9 cellular contexts compared by ENCODE assay signal in the genomic region with DNA sequence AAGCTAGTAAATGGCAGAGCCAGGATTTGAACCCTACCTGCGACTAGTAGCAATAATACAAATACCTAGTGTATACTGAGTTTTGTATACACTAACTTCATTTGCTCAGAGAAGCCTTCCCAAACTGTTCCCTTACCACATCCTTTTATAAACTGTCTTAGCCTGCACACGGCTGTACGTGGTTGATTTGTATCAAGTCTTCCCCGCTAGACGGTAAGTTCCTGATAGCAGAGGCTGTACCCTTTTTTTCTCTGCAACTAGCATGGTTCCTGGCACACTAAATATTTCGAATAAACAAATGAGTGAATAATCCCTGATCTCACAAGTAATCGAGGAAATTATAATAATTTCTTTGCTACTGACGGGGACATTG. TPM values are rescaled to one million over a fixed set of nuclear protein-coding genes. Genes with fewer than 3 reads are reported as not detected.
A peak's percentile ranks its signal among the peaks of the same experiment; 100 is the strongest.
DNase-seq lines count a peak whose midpoint lies in the region; ATAC-seq, FAIRE-seq and TF ChIP-seq lines count a peak whose summit lies in the region.
"Had no signal": no experiment of that assay in that cellular context is flagged by ENCODE, and none has a peak within 500 bp of the region (broad histone marks: within the 10 kb centered on the region; RNA-seq: fewer than 3 reads in every experiment).

No MANE protein-coding gene starts in this region.

- H3K9me3 ChIP-seq in left ventricle myocardium inferior (replicated peaks), result no peaks in the 10 kb centered on the region
- no peaks in the 10 kb centered on the region for H3K9me3 ChIP-seq in mammary epithelial cell (replicated peaks; ENCODE audit: insufficient read depth, low read length)
- no peaks in the 10 kb centered on the region for H3K9me3 ChIP-seq in mesodermal cell (ENCODE audit: control insufficient read depth, low read length)
- no peaks in the 10 kb centered on the region for H3K9me3 ChIP-seq in vagina

- H3K27me3 ChIP-seq in left ventricle myocardium inferior (ENCODE audit: low read depth) (no peaks in the 10 kb centered on the region), mammary epithelial cell (ENCODE audit: insufficient read depth, low read length) (no peaks in the 10 kb centered on the region), vagina (no peaks in the 10 kb centered on the region)

- no TSS peak for BruUV-seq in mammary epithelial cell (replicated peaks; lab: Mats Ljungman, UMichigan)

- H2AFZ ChIP-seq in mammary epithelial cell (ENCODE audit: low read depth, low read length), result peak overlapping the region; percentile 93

- intact Hi-C loops in left ventricle myocardium inferior (cut with micrococcal nuclease), result loop anchor here (5.0 kb wide), 1 partner anchor 72 kb away; no protein-coding TSS in a partner anchor
- intact Hi-C loops in left cardiac atrium (cut with DNase I), result loop anchor here in 1 of 2 donors (5.0 kb wide), 1 partner anchor 67 kb away; no protein-coding TSS in a partner anchor
- intact Hi-C loops in mammary epithelial cell (cut with micrococcal nuclease), result loop anchor here (2.0 kb wide), 1 partner anchor 68 kb away; no protein-coding TSS in a partner anchor
- intact Hi-C loops in vagina (cut with DNase I), result loop anchor here (10.0 kb wide), 1 partner anchor 74 kb away; a partner anchor contains a TSS

- CTCF ChIA-PET in mammary epithelial cell (lab: Charles Lee; ENCODE audit: low non-redundant PET), result no interaction called here

- no peak for ATAC-seq in left cardiac atrium
- ATAC-seq in GM21786 (IDR thresholded peaks at IDR 0.05; ENCODE audit: unreplicated experiment), result no peak

- in situ Hi-C loops in mammary epithelial cell (cut with MboI; ENCODE audit: low sequenced_read_pairs in 2 of 2), result no loop called here

- peak overlapping the region; percentile 85 for H3K4me2 ChIP-seq in mammary epithelial cell (ENCODE audit: insufficient read depth, low read depth, low read length)

- H3K36me3 ChIP-seq in left ventricle myocardium inferior (peaks cover 13% of the 10 kb centered on the region), mammary epithelial cell (ENCODE audit: insufficient read depth, low read length) (peaks cover 2% of the 10 kb centered on the region), mesodermal cell (ENCODE audit: control insufficient read depth, insufficient read depth, low read length) (peaks cover 23% of the 10 kb centered on the region), vagina (peaks cover 4 to 9% of the 10 kb centered on the region in 2 donors)

- dilution Hi-C loops in mammary epithelial cell (cut with HindIII; ENCODE audit: low sequenced_read_pairs), result no loop called here

- 10% methylated on average over 8 of the region's 8 CpGs for WGBS in mammary epithelial cell (ENCODE audit: low coverage, missing lambda C conversion rate)
- 14 to 19% methylated on average over 4 to 5 of the region's 8 CpGs for WGBS in mesodermal cell (ENCODE audit: insufficient coverage in 2 of 2), 2 experiments

- peak overlapping the region; percentile 86 for H3K27ac ChIP-seq in left ventricle myocardium inferior (replicated peaks)
- H3K27ac ChIP-seq in mammary epithelial cell (ENCODE audit: insufficient read depth, low read depth, low read length), result peak overlapping the region; percentile 95
- H3K27ac ChIP-seq in mesodermal cell (ENCODE audit: low read depth, low read length, severe bottlenecking), result peak overlapping the region; percentile 72
- peak overlapping the region; percentile 64 for H3K27ac ChIP-seq in vagina

- TF ChIP-seq POLR2A in vagina (IDR thresholded peaks at IDR 0.05) (no peak), GM12891 (IDR thresholded peaks at IDR 0.05; ENCODE audit: low read depth, low read length) (no peak)

- no peak for FAIRE-seq in GM12891 (lab: Jason Lieb, UNC)
- FAIRE-seq: G401.6 had no signal

- TF ChIP-seq CTCF in left ventricle myocardium inferior (IDR thresholded peaks at IDR 0.05; ENCODE audit: borderline replicate concordance) (no peak), mammary epithelial cell (conservative IDR thresholded peaks at IDR 0.05 in 1 of 2, IDR thresholded peaks at IDR 0.05 in 1 of 2; ENCODE audit: extremely low read depth in 1 of 2, insufficient read depth in 1 of 2, low read depth in 1 of 2, low read length in 2 of 2) (no peak), vagina (IDR thresholded peaks at IDR 0.05) (no peak)

- peak overlapping the region; percentile 99 for H3K9ac ChIP-seq in mammary epithelial cell (ENCODE audit: insufficient read depth, low read length)

- peaks cover 44% of the 10 kb centered on the region for H3K79me2 ChIP-seq in mammary epithelial cell (ENCODE audit: insufficient read depth, low read length)

- H4K20me1 ChIP-seq in mammary epithelial cell (ENCODE audit: insufficient read depth, low read length), result no peaks in the 10 kb centered on the region

- peak overlapping the region; percentile 91 for H3K4me3 ChIP-seq in left ventricle myocardium inferior
- H3K4me3 ChIP-seq in mammary epithelial cell (replicated peaks in 1 of 3; ENCODE audit: insufficient read depth in 1 of 3, low read depth in 2 of 3, low read length in 3 of 3), result peak overlapping the region; percentile 78 to 99 (median 97)
- peak overlapping the region; percentile 99 for H3K4me3 ChIP-seq in mesodermal cell (ENCODE audit: extremely low read depth, insufficient read depth, low read length, poor library complexity, severe bottlenecking)
- peak overlapping the region; percentile 78 for H3K4me3 ChIP-seq in vagina

- peaks cover 30% of the 10 kb centered on the region for H3K4me1 ChIP-seq in left ventricle myocardium inferior
- H3K4me1 ChIP-seq in mammary epithelial cell (ENCODE audit: insufficient read depth, low read length), result peaks cover 14% of the 10 kb centered on the region
- H3K4me1 ChIP-seq in mesodermal cell (ENCODE audit: control insufficient read depth, insufficient read depth, low read length, poor library complexity, severe bottlenecking), result peaks cover 7% of the 10 kb centered on the region
- H3K4me1 ChIP-seq in vagina, result peaks cover 34% of the 10 kb centered on the region

- DNase-seq in left ventricle myocardium inferior (no peak), left cardiac atrium (no peak), mammary epithelial cell (no peak), vagina (ENCODE audit: extremely low spot score in 2 of 2) (no peak), GM12891 (ENCODE audit: insufficient read length, low spot score) (no peak), NCI-H2196 (lab: John Stamatoyannopoulos, UW; ENCODE audit: unreplicated experiment) (no peak)

TF ChIP-seq in GM12891, 5 proteins besides CTCF, POLR2A, EP300 and RAD21:
- no peak for TF ChIP-seq TAF1 (IDR thresholded peaks at IDR 0.05; ENCODE audit: low read depth, low read length)
- TF ChIP-seq POU2F2 (IDR thresholded peaks at IDR 0.05; ENCODE audit: low read depth, low read length), result no peak
- no peak for TF ChIP-seq PAX5 (IDR thresholded peaks at IDR 0.05; ENCODE audit: insufficient read depth, low read length, severe bottlenecking)
- TF ChIP-seq SPI1 (IDR thresholded peaks at IDR 0.05; ENCODE audit: low read depth, low read length), result no peak
- no peak for TF ChIP-seq POLR2AphosphoS5 (IDR thresholded peaks at IDR 0.05; ENCODE audit: low read depth, low read length)

RNA-seq across cellular contexts. Expression of a gene that starts 0.6 kb away (rescaled TPM):
- total RNA-seq in left ventricle myocardium inferior (88.7 TPM), left cardiac atrium (10 to 100 TPM; 68.6 to 73.2 TPM), mammary epithelial cell (10 to 100 TPM; 46.2 to 66.2 TPM), vagina (47.1 TPM)
- 57.0 TPM for polyA plus RNA-seq in mammary epithelial cell
- 29.8 TPM for polyA minus RNA-seq in mammary epithelial cell
- 64.8 TPM for polyA plus RNA-seq in mesodermal cell (2013, experiment 1 of 2)
- polyA plus RNA-seq in mesodermal cell (2013, experiment 2 of 2), result 68.5 TPM
- polyA plus RNA-seq in GM12891 (2012; ENCODE audit: low read depth, missing spikeins), result 77.5 TPM

RNA-seq across cellular contexts. Expression of a gene that starts 55.5 kb away (rescaled TPM):
- total RNA-seq in left ventricle myocardium inferior (not detected), left cardiac atrium (not detected), mammary epithelial cell (under 1 TPM in 1 of 2 donors, not detected in 1; 0.52 TPM), vagina (not detected)
- not detected for polyA plus RNA-seq in mammary epithelial cell
- not detected for polyA minus RNA-seq in mammary epithelial cell
- not detected for polyA plus RNA-seq in mesodermal cell (2013, experiment 1 of 2)
- polyA plus RNA-seq in mesodermal cell (2013, experiment 2 of 2), result not detected
- polyA plus RNA-seq in GM12891 (2012; ENCODE audit: low read depth, missing spikeins), result 0.40 TPM

RNA-seq across cellular contexts. Expression of a gene that starts 57.0 kb away (rescaled TPM):
- total RNA-seq in left ventricle myocardium inferior (0.47 TPM), left cardiac atrium (under 1 TPM; 0.65 to 0.80 TPM), mammary epithelial cell (under 1 TPM in 1 of 2 donors, not detected in 1; under 0.01 TPM), vagina (0.74 TPM)
- polyA plus RNA-seq in mammary epithelial cell, result not detected
- not detected for polyA minus RNA-seq in mammary epithelial cell
- polyA plus RNA-seq in mesodermal cell (2013, experiment 1 of 2), result 0.26 TPM
- polyA plus RNA-seq in mesodermal cell (2013, experiment 2 of 2), result 0.40 TPM
- polyA plus RNA-seq in GM12891 (2012; ENCODE audit: low read depth, missing spikeins), result 0.58 TPM
